Comparison of ENCODE assay signal across 8 cellular contexts in genomic region chr2:96174251-96175144, GRCh38. TPM values are rescaled to one million over a fixed set of nuclear protein-coding genes. Genes with fewer than 3 reads are reported as not detected.
A peak's percentile ranks its signal among the peaks of the same experiment; 100 is the strongest.
DNase-seq lines count a peak whose midpoint lies in the region; ATAC-seq lines count a peak whose summit lies in the region.

No MANE protein-coding gene starts in this region.

- CTCF ChIA-PET in activated CD4-positive, alpha-beta memory T cell treated with anti-CD3 and anti-CD28 coated beads for 36 hours (lab: Charles Lee) = interaction anchor here (0.5 to 5.0 kb wide), 40 partner anchors 8 to 335 kb away, joined by 3 to 474 read pairs (median 6); partner anchors contain the start of genes ADRA2B, ANKRD36C, ASTL and DUSP2

- peaks cover 19% of the 10 kb centered on the region for H3K4me1 Mint-ChIP-seq in activated CD4-positive, alpha-beta memory T cell treated with anti-CD3 and anti-CD28 coated beads for 36 hours (ENCODE audit: low read depth)

- H3K9me3 Mint-ChIP-seq in activated CD4-positive, alpha-beta memory T cell treated with anti-CD3 and anti-CD28 coated beads for 36 hours = peaks cover 3% of the 10 kb centered on the region

- H3K27ac Mint-ChIP-seq in activated CD4-positive, alpha-beta memory T cell treated with anti-CD3 and anti-CD28 coated beads for 36 hours = peak overlapping the region; percentile 87

- DNase-seq in AG08395 (ENCODE audit: low spot score) (peak; percentile 87), NCI-H774 (lab: John Stamatoyannopoulos, UW) (peak; percentile 56), dermis microvascular lymphatic vessel endothelial cell (ENCODE audit: low read depth in 2 of 2) (peak; percentile 40 to 70), lung microvascular endothelial cell (ENCODE audit: low read depth in 2 of 2) (peak; percentile 68 to 82)
- peak; percentile 91 for DNase-seq in activated CD4-positive, alpha-beta memory T cell treated with anti-CD3 and anti-CD28 coated beads for 36 hours
- peak; percentile 54 for DNase-seq in stimulated activated CD8-positive, alpha-beta memory T cell treated with anti-CD3 and anti-CD28 coated beads, Interleukin-15, amount 100 ng/mL, for 24 hours (ENCODE audit: low read depth)

- POLR2A ChIA-PET in activated CD4-positive, alpha-beta memory T cell treated with anti-CD3 and anti-CD28 coated beads for 36 hours (lab: Charles Lee) = interaction anchor here (0.7 to 4.2 kb wide), 11 partner anchors 11 to 83 kb away, joined by 3 to 61 read pairs (median 6); partner anchors contain the start of genes ADRA2B, ASTL, DUSP2 and STARD7

- intact Hi-C loops in activated CD4-positive, alpha-beta memory T cell treated with anti-CD3 and anti-CD28 coated beads for 36 hours (cut with micrococcal nuclease) = loop anchor here (1.0 kb wide), 2 partner anchors 10 to 36 kb away; partner anchors contain the start of gene ASTL

- peaks cover 2% of the 10 kb centered on the region for H3K27me3 Mint-ChIP-seq in activated CD4-positive, alpha-beta memory T cell treated with anti-CD3 and anti-CD28 coated beads for 36 hours

- ATAC-seq in GM18867 (IDR thresholded peaks at IDR 0.05; ENCODE audit: unreplicated experiment) (peak; percentile 90), HG03442 (IDR thresholded peaks at IDR 0.05; ENCODE audit: unreplicated experiment) (peak; percentile 72)

- no peaks in the 10 kb centered on the region for H3K36me3 Mint-ChIP-seq in activated CD4-positive, alpha-beta memory T cell treated with anti-CD3 and anti-CD28 coated beads for 36 hours

- peak overlapping the region; percentile 48 for H3K4me3 Mint-ChIP-seq in activated CD4-positive, alpha-beta memory T cell treated with anti-CD3 and anti-CD28 coated beads for 36 hours

RNA-seq across cellular contexts. Expression of gene DUSP2, which starts 29.3 kb away (rescaled TPM):
- total RNA-seq in activated CD4-positive, alpha-beta memory T cell treated with anti-CD3 and anti-CD28 coated beads for 36 hours = 100 to 1,000 TPM; 522 to 539 TPM
- total RNA-seq in dermis microvascular lymphatic vessel endothelial cell (0.26 and 0.76 TPM in 2 replicates), lung microvascular endothelial cell (0.22 and 0.99 TPM in 2 replicates)

RNA-seq across cellular contexts. Expression of gene STARD7, which starts 34.1 kb away (rescaled TPM):
- 100 to 1,000 TPM; 173 to 181 TPM for total RNA-seq in activated CD4-positive, alpha-beta memory T cell treated with anti-CD3 and anti-CD28 coated beads for 36 hours
- total RNA-seq in dermis microvascular lymphatic vessel endothelial cell = 238 and 252 TPM in 2 replicates
- 191 and 262 TPM in 2 replicates for total RNA-seq in lung microvascular endothelial cell

RNA-seq across cellular contexts. Expression of gene ASTL, which starts 36.2 kb away (rescaled TPM):
- 1 to 10 TPM; 1.8 to 2.4 TPM for total RNA-seq in activated CD4-positive, alpha-beta memory T cell treated with anti-CD3 and anti-CD28 coated beads for 36 hours
- not detected in 2 replicates for total RNA-seq in dermis microvascular lymphatic vessel endothelial cell
- not detected in 2 replicates for total RNA-seq in lung microvascular endothelial cell

RNA-seq across cellular contexts. Expression of gene ADRA2B, which starts 58.1 kb away (rescaled TPM):
- under 1 TPM; 0.21 to 0.36 TPM for total RNA-seq in activated CD4-positive, alpha-beta memory T cell treated with anti-CD3 and anti-CD28 coated beads for 36 hours
- total RNA-seq in dermis microvascular lymphatic vessel endothelial cell = under 0.01 TPM in 2 replicates
- total RNA-seq in lung microvascular endothelial cell = 0.22 TPM in 1 of 2 replicates, not detected in the other

Comparison
In these comparisons a context has a peak if more than half of its experiments do, and no peak if none do; other contexts are left out.
1. Peak in every context shown above with its lines: DNase-seq and ATAC-seq.
2. RNA of gene DUSP2, which starts 29.3 kb away (total RNA-seq): 522 to 539 TPM in activated CD4-positive, alpha-beta memory T cell treated with anti-CD3 and anti-CD28 coated beads for 36 hours; 0.22 to 0.99 TPM in lung microvascular endothelial cell and 0.26 to 0.76 TPM in dermis microvascular lymphatic vessel endothelial cell; every median in the first group is over 100 times any median in the second.